In the genomic region with DNA sequence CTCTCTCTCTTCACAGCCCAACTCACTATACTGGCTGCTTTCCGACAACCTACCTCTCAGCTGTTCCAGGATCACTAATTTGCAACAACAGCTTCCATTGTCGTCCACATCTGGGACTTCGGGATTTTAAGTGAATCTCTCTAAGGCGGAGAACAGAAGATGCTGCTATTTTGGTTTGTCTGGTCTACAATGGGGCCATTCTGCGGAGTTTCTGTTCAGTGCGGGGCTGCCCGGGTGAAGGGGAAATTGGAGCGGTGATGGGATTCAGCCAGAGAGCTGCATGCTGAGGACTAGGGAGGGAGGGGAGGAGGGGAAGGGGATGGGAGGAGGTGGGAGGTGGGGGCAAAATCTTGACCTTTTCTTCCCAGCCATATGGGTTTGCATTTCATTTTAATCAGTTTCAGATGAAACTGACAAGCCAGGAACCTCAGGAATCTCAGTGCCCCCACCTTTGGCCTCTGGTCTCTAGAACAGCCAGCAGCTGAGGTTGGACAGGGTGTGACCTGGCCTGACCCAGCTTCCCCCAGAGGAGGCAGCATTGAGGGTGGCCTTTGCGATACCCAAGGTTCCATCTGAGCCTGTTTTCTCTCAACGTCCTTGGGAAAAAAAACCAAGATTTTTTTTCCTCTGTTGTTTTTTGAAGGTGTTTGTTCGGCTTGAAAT, we compare ENCODE assay signal across 18 cellular contexts. TPM values are rescaled to one million over a fixed set of nuclear protein-coding genes. Genes with fewer than 3 reads are reported as not detected.
DNase-seq lines count a peak whose midpoint lies in the region; ATAC-seq and TF ChIP-seq lines count a peak whose summit lies in the region.
"Had no signal": no experiment of that assay in that cellular context is flagged by ENCODE, and none has a peak within 500 bp of the region (broad histone marks: within the 10 kb centered on the region; RNA-seq: fewer than 3 reads in every experiment).

No MANE protein-coding gene starts in this region.

- no peaks in the 10 kb centered on the region for H3K36me3 Mint-ChIP-seq in activated T-helper 1 cell treated with anti-CD3 and anti-CD28 coated beads, Interleukin-12 subunit alpha, Interleukin-12 subunit beta, Interleukin-2, Interleukin-4 antibody, amounts not matched to agents 30 ng/mL and 10 ng/mL and 1 ng/mL, durations not matched to agents 14 hours and 24 hours and 36 hours (ENCODE audit: low read depth)

- H3K23ac ChIP-seq in trophoblast cell (ENCODE audit: low read length) = no peak overlapping the region

- peak overlapping the region; percentile 7 for H4K91ac ChIP-seq in trophoblast cell (ENCODE audit: low read depth, low read length)

- peaks cover 5% of the 10 kb centered on the region for H3K79me2 ChIP-seq in trophoblast cell (ENCODE audit: control insufficient read depth, insufficient read depth, low read length, poor library complexity)

- no peaks in the 10 kb centered on the region for H3K27me3 ChIP-seq in trophoblast cell (ENCODE audit: insufficient read depth, low read length)
- H3K27me3 ChIP-seq in tibial nerve = no peaks in the 10 kb centered on the region
- H3K27me3 ChIP-seq: ascending aorta, pancreas, Peyer's patch, tibial artery had no signal

- no peak overlapping the region for H3K4me3 Mint-ChIP-seq in activated T-helper 1 cell treated with anti-CD3 and anti-CD28 coated beads, Interleukin-12 subunit alpha, Interleukin-12 subunit beta, Interleukin-2, Interleukin-4 antibody, amounts not matched to agents 30 ng/mL and 10 ng/mL and 1 ng/mL, durations not matched to agents 14 hours and 24 hours and 36 hours

- no peaks in the 10 kb centered on the region for H3K9me3 ChIP-seq in trophoblast cell (ENCODE audit: insufficient read depth, low read depth, low read length)
- H3K9me3 ChIP-seq in tibial nerve = no peaks in the 10 kb centered on the region
- H3K9me3 ChIP-seq: ascending aorta, pancreas, Peyer's patch, tibial artery had no signal

- H3K36me3 ChIP-seq in trophoblast cell (ENCODE audit: control insufficient read depth in 1 of 2, insufficient read depth in 2 of 2, low read length in 2 of 2) (no peaks in the 10 kb centered on the region), tibial nerve (no peaks in the 10 kb centered on the region)
- H3K36me3 ChIP-seq: ascending aorta, pancreas, Peyer's patch, tibial artery, WERI-Rb-1 had no signal

- no peak overlapping the region for H4K12ac ChIP-seq in trophoblast cell (ENCODE audit: low read depth, low read length)

- TF ChIP-seq CTCF in C4-2B (conservative IDR thresholded peaks at IDR 0.05) = no peak
- TF ChIP-seq CTCF in tibial nerve (IDR thresholded peaks at IDR 0.05) = no peak

- no peak overlapping the region for H3K9ac ChIP-seq in trophoblast cell (ENCODE audit: low read length)

- H3K9me3 Mint-ChIP-seq in activated T-helper 1 cell treated with anti-CD3 and anti-CD28 coated beads, Interleukin-12 subunit alpha, Interleukin-12 subunit beta, Interleukin-2, Interleukin-4 antibody, amounts not matched to agents 30 ng/mL and 10 ng/mL and 1 ng/mL, durations not matched to agents 14 hours and 24 hours and 36 hours = no peaks in the 10 kb centered on the region

- H3K79me1 ChIP-seq in trophoblast cell (ENCODE audit: low read length) = peaks cover 30% of the 10 kb centered on the region

- peak overlapping the region; percentile 8 for H3K27ac Mint-ChIP-seq in activated T-helper 1 cell treated with anti-CD3 and anti-CD28 coated beads, Interleukin-12 subunit alpha, Interleukin-12 subunit beta, Interleukin-2, Interleukin-4 antibody, amounts not matched to agents 30 ng/mL and 10 ng/mL and 1 ng/mL, durations not matched to agents 14 hours and 24 hours and 36 hours

- H3K4me2 ChIP-seq in trophoblast cell (ENCODE audit: low read length) = peak overlapping the region; percentile 41

- peak overlapping the region; percentile 53 for H2BK12ac ChIP-seq in trophoblast cell (ENCODE audit: low read length)

- H4K8ac ChIP-seq in trophoblast cell (ENCODE audit: low read depth, low read length) = no peak overlapping the region

- no peak for TF ChIP-seq EP300 in tibial nerve (IDR thresholded peaks at IDR 0.05)

- ATAC-seq in GM21381 (IDR thresholded peaks at IDR 0.05; ENCODE audit: unreplicated experiment) = no peak
- ATAC-seq: pancreas had no signal

- WGBS in trophoblast cell (ENCODE audit: extremely low coverage, insufficient coverage, insufficient read length) = no CpG with 5 or more reads among the region's 11 CpGs
- 31 to 47% methylated on average over 11 of the region's 11 CpGs for WGBS in tibial nerve, 2 donors

- TF ChIP-seq POLR2A in tibial nerve (IDR thresholded peaks at IDR 0.05) = no peak

- H2AK5ac ChIP-seq in trophoblast cell (ENCODE audit: low read length) = no peak overlapping the region

- no peak for DNase-seq in activated T-helper 1 cell treated with anti-CD3 and anti-CD28 coated beads, Interleukin-12 subunit alpha, Interleukin-12 subunit beta, Interleukin-2, Interleukin-4 antibody, amounts not matched to agents 30 ng/mL and 10 ng/mL and 1 ng/mL, durations not matched to agents 14 hours and 24 hours and 36 hours (ENCODE audit: low spot score)
- DNase-seq in iPS-NIHi7 (ENCODE audit: extremely low spot score) (peak; percentile 49), trophoblast cell (no peak), tibial nerve (ENCODE audit: low spot score in 2 of 2) (no peak), DMS 273 treated with DMSO at 0.1 percent for 48 hours (lab: John Stamatoyannopoulos, UW) (no peak)
- DNase-seq in stimulated activated CD4-positive, alpha-beta T cell treated with anti-CD3 and anti-CD28 coated beads, Interleukin-4, amount 100 ng/mL, for 24 hours = no peak
- DNase-seq: activated gamma-delta T cell, Calu3, GOT3, NCI-H2081, NCI-H82, pancreas, WERI-Rb-1 had no signal

- H3K4me1 ChIP-seq in trophoblast cell (ENCODE audit: control insufficient read depth in 1 of 2, insufficient read depth in 2 of 2, low read length in 2 of 2) (peaks cover 42 to 58% of the 10 kb centered on the region in 2 experiments), tibial nerve (peaks cover 0 to 78% (median 13%) of the 10 kb centered on the region in 4 donors)

- H3K27me3 Mint-ChIP-seq in activated T-helper 1 cell treated with anti-CD3 and anti-CD28 coated beads, Interleukin-12 subunit alpha, Interleukin-12 subunit beta, Interleukin-2, Interleukin-4 antibody, amounts not matched to agents 30 ng/mL and 10 ng/mL and 1 ng/mL, durations not matched to agents 14 hours and 24 hours and 36 hours (ENCODE audit: insufficient read depth) = peaks cover 5% of the 10 kb centered on the region

- peak overlapping the region; percentile 65 for H2BK120ac ChIP-seq in trophoblast cell (ENCODE audit: insufficient read depth, low read length, poor library complexity)

- intact Hi-C loops in activated T-helper 1 cell treated with anti-CD3 and anti-CD28 coated beads, Interleukin-12 subunit alpha, Interleukin-12 subunit beta, Interleukin-2, Interleukin-4 antibody, amounts not matched to agents 30 ng/mL and 10 ng/mL and 1 ng/mL, durations not matched to agents 14 hours and 24 hours and 36 hours (cut with micrococcal nuclease) = loop anchor here (10.0 kb wide), 2 partner anchors 294 to 634 kb away; partner anchors contain the start of genes H3-3A and PARP1

- H3K14ac ChIP-seq in trophoblast cell (ENCODE audit: low read length) = no peak overlapping the region

- no peak overlapping the region for H3K18ac ChIP-seq in trophoblast cell (ENCODE audit: low read length)

- peaks cover 5% of the 10 kb centered on the region for H3K4me1 Mint-ChIP-seq in activated T-helper 1 cell treated with anti-CD3 and anti-CD28 coated beads, Interleukin-12 subunit alpha, Interleukin-12 subunit beta, Interleukin-2, Interleukin-4 antibody, amounts not matched to agents 30 ng/mL and 10 ng/mL and 1 ng/mL, durations not matched to agents 14 hours and 24 hours and 36 hours (ENCODE audit: low read depth)

- H2BK5ac ChIP-seq in trophoblast cell (ENCODE audit: low read depth, low read length, poor library complexity) = peak overlapping the region; percentile 54

- no peak overlapping the region for H2AFZ ChIP-seq in trophoblast cell (ENCODE audit: insufficient read depth, low read length, poor library complexity)

- H3K4ac ChIP-seq in trophoblast cell (ENCODE audit: low read depth, low read length) = no peak overlapping the region

- H3K4me3 ChIP-seq in trophoblast cell (ENCODE audit: low read depth, low read length) (no peak overlapping the region), tibial nerve (no peak overlapping the region)
- H3K4me3 ChIP-seq: ascending aorta, pancreas, Peyer's patch, tibial artery had no signal

- H3K27ac ChIP-seq in C4-2B (peak overlapping the region; percentile 98), trophoblast cell (ENCODE audit: low read depth, low read length) (no peak overlapping the region), tibial nerve (peak overlapping the region in 2 of 4 donors; percentile 10 to 47)
- H3K27ac ChIP-seq: ascending aorta, Peyer's patch, WERI-Rb-1 had no signal

RNA-seq across cellular contexts. Expression of gene SRP9, which starts 6.9 kb away (rescaled TPM):
- total RNA-seq in activated T-helper 1 cell treated with anti-CD3 and anti-CD28 coated beads, Interleukin-12 subunit alpha, Interleukin-12 subunit beta, Interleukin-2, Interleukin-4 antibody, amounts not matched to agents 30 ng/mL and 10 ng/mL and 1 ng/mL, durations not matched to agents 14 hours and 24 hours and 36 hours = 230 and 233 TPM in 2 replicates
- 268 and 277 TPM in 2 replicates for polyA plus RNA-seq in trophoblast cell (2013)
- 100 to 1,000 TPM; 130 to 178 (median 146) TPM for total RNA-seq in tibial nerve

RNA-seq across cellular contexts. Expression of gene EPHX1, which starts 39.2 kb away (rescaled TPM):
- total RNA-seq in activated T-helper 1 cell treated with anti-CD3 and anti-CD28 coated beads, Interleukin-12 subunit alpha, Interleukin-12 subunit beta, Interleukin-2, Interleukin-4 antibody, amounts not matched to agents 30 ng/mL and 10 ng/mL and 1 ng/mL, durations not matched to agents 14 hours and 24 hours and 36 hours = 1.0 and 1.6 TPM in 2 replicates
- 44.6 and 45.9 TPM in 2 replicates for polyA plus RNA-seq in trophoblast cell (2013)
- 100 to 1,000 TPM in 3 of 4 donors, 10 to 100 TPM in 1; 80.1 to 203 (median 133) TPM for total RNA-seq in tibial nerve

Comparison
In these comparisons a context has a peak if more than half of its experiments do, and no peak if none do; other contexts are left out.
1. RNA of gene EPHX1, which starts 39.2 kb away (total RNA-seq): 80.1 to 203 TPM in tibial nerve; 1.0 to 1.6 TPM in activated T-helper 1 cell treated with anti-CD3 and anti-CD28 coated beads, Interleukin-12 subunit alpha, Interleukin-12 subunit beta, Interleukin-2, Interleukin-4 antibody, amounts not matched to agents 30 ng/mL and 10 ng/mL and 1 ng/mL, durations not matched to agents 14 hours and 24 hours and 36 hours; every median in the first group is over 10 times any median in the second.